Comparison of ENCODE assay signal across 17 cellular contexts in the genomic region with DNA sequence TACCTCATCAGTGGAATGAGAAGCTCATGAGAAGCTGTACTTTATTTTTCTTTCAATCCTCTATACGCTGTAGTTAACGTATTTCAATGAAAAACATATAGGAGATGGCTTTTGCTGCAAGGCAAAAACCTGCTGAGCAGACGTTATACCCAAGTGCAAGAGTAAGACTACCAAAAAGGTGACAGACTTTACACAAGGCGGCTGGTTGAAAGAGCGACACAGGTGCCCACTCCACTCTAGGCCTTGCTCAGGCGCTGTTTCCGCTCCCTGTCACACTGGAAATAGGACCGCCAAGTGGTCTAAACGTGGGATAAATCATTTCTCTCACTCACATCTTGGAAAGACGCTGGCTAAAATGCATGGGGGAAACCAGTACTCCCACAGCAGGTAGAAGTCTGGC. TPM values are rescaled to one million over a fixed set of nuclear protein-coding genes. Genes with fewer than 3 reads are reported as not detected.
A peak's percentile ranks its signal among the peaks of the same experiment; 100 is the strongest.
DNase-seq lines count a peak whose midpoint lies in the region; ATAC-seq and TF ChIP-seq lines count a peak whose summit lies in the region.
"Had no signal": no experiment of that assay in that cellular context is flagged by ENCODE, and none has a peak within 500 bp of the region (broad histone marks: within the 10 kb centered on the region; RNA-seq: fewer than 3 reads in every experiment).

No MANE protein-coding gene starts in this region.

- peaks cover 86% of the 10 kb centered on the region for H3K4me1 Mint-ChIP-seq in activated naive CD4-positive, alpha-beta T cell treated with anti-CD3 and anti-CD28 coated beads, Interleukin-2, amount 50 U/mL, for 24 hours
- peaks cover 85 to 87% (median 87%) of the 10 kb centered on the region in 3 donors for H3K4me1 Mint-ChIP-seq in T-cell
- peaks cover 77% of the 10 kb centered on the region for H3K4me1 Mint-ChIP-seq in central memory CD8-positive, alpha-beta T cell

- POLR2A ChIA-PET in T-cell (lab: Charles Lee) = interaction anchor here (0.5 to 9.1 kb wide), 9 partner anchors 10 to 109 kb away, joined by 3 to 277 read pairs (median 4); no protein-coding TSS in a partner anchor

- intact Hi-C loops in transverse colon (cut with DNase I; ENCODE audit: low total_unique reads) = no loop called here

- H3K27ac Mint-ChIP-seq in activated naive CD4-positive, alpha-beta T cell treated with anti-CD3 and anti-CD28 coated beads, Interleukin-2, amount 50 U/mL, for 24 hours = peak overlapping the region; percentile 80
- H3K27ac Mint-ChIP-seq in T-cell = peak overlapping the region; percentile 98 to 100
- peak overlapping the region; percentile 98 for H3K27ac Mint-ChIP-seq in central memory CD8-positive, alpha-beta T cell (ENCODE audit: low read depth)

- TF ChIP-seq EP300 in transverse colon (IDR thresholded peaks at IDR 0.05; ENCODE audit: low read depth) = no peak

- H3K9me3 ChIP-seq in transverse colon = no peaks in the 10 kb centered on the region
- H3K9me3 ChIP-seq: esophagus squamous epithelium had no signal

- no peak for ATAC-seq in T-cell (replicated peaks in 1 of 4)
- ATAC-seq in central memory CD8-positive, alpha-beta T cell (replicated peaks; ENCODE audit: extremely low read depth, poor library complexity, severe bottlenecking) = peak; percentile 29

- H3K4me3 ChIP-seq in transverse colon = no peak overlapping the region
- H3K4me3 ChIP-seq: esophagus squamous epithelium had no signal

- 78 to 89% methylated on average over 5 to 10 of the region's 10 CpGs for WGBS in transverse colon (ENCODE audit: low coverage in 1 of 2), 2 donors

- H3K4me1 ChIP-seq in transverse colon = peaks cover 26 to 56% (median 36%) of the 10 kb centered on the region in 4 donors

- no peaks in the 10 kb centered on the region for H3K27me3 Mint-ChIP-seq in activated naive CD4-positive, alpha-beta T cell treated with anti-CD3 and anti-CD28 coated beads, Interleukin-2, amount 50 U/mL, for 24 hours
- H3K27me3 Mint-ChIP-seq in T-cell = no peaks in the 10 kb centered on the region
- no peaks in the 10 kb centered on the region for H3K27me3 Mint-ChIP-seq in central memory CD8-positive, alpha-beta T cell

- in situ Hi-C loops in transverse colon (cut with MboI; ENCODE audit: low pct_ligation_motif_present in 1 of 4, low pct_unique_long_range_greater_than_20kb in 1 of 4, low sequenced_read_pairs in 3 of 4) = no loop called here

- H3K27ac ChIP-seq in transverse colon = peak overlapping the region in 3 of 4 donors; percentile 32 to 94 (median 92)
- H3K27ac ChIP-seq: brain microvascular endothelial cell had no signal

- no peaks in the 10 kb centered on the region for H3K9me3 Mint-ChIP-seq in activated naive CD4-positive, alpha-beta T cell treated with anti-CD3 and anti-CD28 coated beads, Interleukin-2, amount 50 U/mL, for 24 hours
- H3K9me3 Mint-ChIP-seq in T-cell = no peaks in the 10 kb centered on the region
- H3K9me3 Mint-ChIP-seq in central memory CD8-positive, alpha-beta T cell = no peaks in the 10 kb centered on the region
- H3K9me3 Mint-ChIP-seq: neural crest cell had no signal

- TF ChIP-seq CTCF in transverse colon (IDR thresholded peaks at IDR 0.05) = no peak

- H3K4me3 Mint-ChIP-seq in activated naive CD4-positive, alpha-beta T cell treated with anti-CD3 and anti-CD28 coated beads, Interleukin-2, amount 50 U/mL, for 24 hours = peak overlapping the region; percentile 81
- peak overlapping the region; percentile 81 to 94 (median 94) for H3K4me3 Mint-ChIP-seq in T-cell
- H3K4me3 Mint-ChIP-seq in central memory CD8-positive, alpha-beta T cell = peak overlapping the region; percentile 88
- H3K4me3 Mint-ChIP-seq: neural crest cell had no signal

- TF ChIP-seq POLR2A in transverse colon (IDR thresholded peaks at IDR 0.05) = no peak

- no peak for DNase-seq in activated naive CD4-positive, alpha-beta T cell treated with Interleukin-2 at 50 U/mL for 16 hours
- DNase-seq in T-cell (peak in 8 of 34 experiments; percentile 23 to 46 (median 32)), transverse colon (no peak), SKM-1 (lab: John Stamatoyannopoulos, UW; ENCODE audit: unreplicated experiment) (no peak), GOT3 (lab: John Stamatoyannopoulos, UW) (no peak)
- DNase-seq in central memory CD8-positive, alpha-beta T cell (ENCODE audit: low spot score in 2 of 2) = peak in 1 of 2 donors; percentile 66
- DNase-seq in activated effector memory CD4-positive, alpha-beta T cell treated with anti-CD3 and anti-CD28 coated beads, Interleukin-2, amount 50 U/mL, for 16 hours = no peak
- DNase-seq: activated CD4-positive, alpha-beta T cell treated with anti-CD3 and anti-CD28 coated beads for 1 hour; activated effector memory CD4-positive, alpha-beta T cell treated with Interleukin-2 at 50 U/mL for 16 hours; brain microvascular endothelial cell; esophagus squamous epithelium; KBM-7; NCI-H1105; NCI-H2171 treated with DMSO at 0.1 percent for 48 hours; stimulated activated CD4-positive, alpha-beta T cell treated with anti-CD3 and anti-CD28 coated beads, Interleukin-15, amount 100 ng/mL, for 24 hours had no signal

- H3K36me3 Mint-ChIP-seq in activated naive CD4-positive, alpha-beta T cell treated with anti-CD3 and anti-CD28 coated beads, Interleukin-2, amount 50 U/mL, for 24 hours = peaks cover 3% of the 10 kb centered on the region
- peaks cover 60% of the 10 kb centered on the region for H3K36me3 Mint-ChIP-seq in T-cell
- H3K36me3 Mint-ChIP-seq in central memory CD8-positive, alpha-beta T cell (ENCODE audit: insufficient read depth) = peaks cover 58% of the 10 kb centered on the region

- no peaks in the 10 kb centered on the region for H3K36me3 ChIP-seq in transverse colon
- H3K36me3 ChIP-seq: brain microvascular endothelial cell had no signal

- no peaks in the 10 kb centered on the region for H3K27me3 ChIP-seq in transverse colon
- H3K27me3 ChIP-seq: brain microvascular endothelial cell, esophagus squamous epithelium had no signal

- CTCF ChIA-PET in T-cell (lab: Charles Lee) = interaction anchor here in 1 of 2 donors (0.7 kb wide), 1 partner anchor 785 kb away, joined by 3 read pairs; no protein-coding TSS in a partner anchor

RNA-seq across cellular contexts. Expression of gene PPP2R5C, which starts 54.5 kb away (rescaled TPM):
- total RNA-seq in T-cell (100 to 1,000 TPM; 435 to 627 (median 489) TPM), transverse colon (100 to 1,000 TPM in 2 of 4 donors, 10 to 100 TPM in 2; 66.2 to 211 (median 116) TPM)
